Comparison of ENCODE assay signal across 30 cellular contexts in the genomic region with DNA sequence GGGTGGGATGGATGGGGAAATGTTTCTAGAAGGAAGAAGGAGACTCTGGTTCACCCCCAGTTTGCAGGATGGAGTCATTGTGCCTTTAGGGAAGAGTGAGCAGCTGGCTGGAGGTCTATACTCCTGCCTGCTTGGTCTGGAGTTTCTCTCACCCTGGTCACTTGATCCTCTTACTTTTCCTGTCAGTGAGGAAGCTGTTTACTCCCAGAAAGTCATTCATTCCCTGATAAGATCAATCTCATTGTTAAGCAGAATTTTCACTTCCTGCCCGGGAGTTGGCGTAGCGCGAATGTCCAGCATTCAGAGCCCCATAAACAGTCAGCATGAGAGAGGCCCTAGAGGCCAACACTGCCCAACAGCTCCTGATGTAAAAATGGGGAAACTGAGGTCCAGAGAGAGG.
DNase-seq lines count a peak whose midpoint lies in the region; FAIRE-seq and TF ChIP-seq lines count a peak whose summit lies in the region.
"Had no signal": no experiment of that assay in that cellular context is flagged by ENCODE, and none has a peak within 500 bp of the region (broad histone marks: within the 10 kb centered on the region; RNA-seq: fewer than 3 reads in every experiment).

No MANE protein-coding gene starts in this region.

- WGBS in H1 (ENCODE audit: extremely low coverage in 1 of 2, insufficient coverage in 1 of 2, insufficient read length in 1 of 2, insufficient replicate concordance in 2 of 2, low coverage in 1 of 2, low lambda C conversion rate in 2 of 2, missing lambda C conversion rate in 1 of 2), 2 experiments: 70% methylated on average over 4 of the region's 4 CpGs; no CpG with 5 or more reads in 1 of the 2 experiments
- no CpG with 5 or more reads among the region's 4 CpGs for WGBS in neuronal stem cell (ENCODE audit: extremely low coverage in 2 of 2, insufficient read length in 2 of 2, insufficient replicate concordance in 1 of 2), 2 donors

- no peaks in the 10 kb centered on the region for H3K79me2 ChIP-seq in H1 (ENCODE audit: control insufficient read depth in 1 of 2, insufficient read depth in 2 of 2, low read length in 2 of 2)
- no peaks in the 10 kb centered on the region for H3K79me2 ChIP-seq in Karpas-422 (ENCODE audit: low read length)
- H3K79me2 ChIP-seq: parathyroid adenoma had no signal

- peak overlapping the region; percentile 75; the same call in 1 of the 2 replicates for H2BK15ac ChIP-seq in H1 (ENCODE audit: low read length)
- H2BK15ac ChIP-seq in neuronal stem cell (ENCODE audit: low read length): no peak overlapping the region

- H3K4me3 ChIP-seq in H1 (ENCODE audit: extremely low read depth in 1 of 4, insufficient read depth in 2 of 4, low read depth in 3 of 4, low read length in 4 of 4): no peak overlapping the region
- no peak overlapping the region for H3K4me3 ChIP-seq in neuronal stem cell (ENCODE audit: low read length in 2 of 2)
- no peak overlapping the region for H3K4me3 ChIP-seq in Karpas-422 (ENCODE audit: low read length)
- H3K4me3 ChIP-seq: BLaER1, gastroesophageal sphincter, Peyer's patch, stomach, transverse colon had no signal

- H3K36me3 ChIP-seq in H1 (ENCODE audit: control insufficient read depth in 2 of 4, insufficient read depth in 4 of 4, low read length in 3 of 4) (no peaks in the 10 kb centered on the region), neuronal stem cell (replicated peaks in 1 of 2; ENCODE audit: control insufficient read depth in 2 of 2, insufficient read depth in 2 of 2, low read length in 2 of 2) (no peaks in the 10 kb centered on the region), Karpas-422 (ENCODE audit: insufficient read depth, low read length) (no peaks in the 10 kb centered on the region)
- H3K36me3 ChIP-seq: BLaER1, gastroesophageal sphincter, Peyer's patch, stomach, transverse colon had no signal

- no peaks in the 10 kb centered on the region; a peak in 1 of 7 replicates for H3K27me3 ChIP-seq in H1 (replicated peaks in 1 of 4; ENCODE audit: control insufficient read depth in 3 of 4, extremely low read depth in 1 of 4, insufficient read depth in 3 of 4, low read length in 3 of 4)
- H3K27me3 ChIP-seq in neuronal stem cell (ENCODE audit: control insufficient read depth in 3 of 3, insufficient read depth in 3 of 3, low read depth in 1 of 3, low read length in 3 of 3): peaks cover 0 to 10% (median 0%) of the 10 kb centered on the region in 3 experiments
- H3K27me3 ChIP-seq in Karpas-422 (ENCODE audit: low read length): no peaks in the 10 kb centered on the region
- H3K27me3 ChIP-seq: BLaER1, gastroesophageal sphincter, Peyer's patch, stomach, transverse colon had no signal

- H3K9ac ChIP-seq in H1 (replicated peaks in 1 of 4; ENCODE audit: extremely low read depth in 1 of 4, low read depth in 3 of 4, low read length in 3 of 4) (no peak overlapping the region), neuronal stem cell (ENCODE audit: low read depth, low read length, poor library complexity) (no peak overlapping the region), Karpas-422 (ENCODE audit: low read length) (no peak overlapping the region)
- H3K9ac ChIP-seq: BLaER1, parathyroid adenoma had no signal

- FAIRE-seq in H1 (lab: Jason Lieb, UNC): no peak
- FAIRE-seq: G401.6, HepG2 had no signal

- H4K20me1 ChIP-seq in H1 (replicated peaks in 1 of 2; ENCODE audit: control insufficient read depth in 1 of 2, insufficient read depth in 2 of 2, low read length in 2 of 2) (no peaks in the 10 kb centered on the region), Karpas-422 (ENCODE audit: insufficient read depth, low read depth, low read length) (no peaks in the 10 kb centered on the region)
- H4K20me1 ChIP-seq: BLaER1 had no signal

- H2AK5ac ChIP-seq in H1 (ENCODE audit: low read depth, low read length) (no peak overlapping the region), neuronal stem cell (ENCODE audit: low read depth, low read length) (peak overlapping the region; percentile 53)

- no peak overlapping the region for H4K91ac ChIP-seq in H1 (replicated peaks; ENCODE audit: insufficient read length, low read length)
- H4K91ac ChIP-seq in neuronal stem cell (ENCODE audit: low read depth, low read length, poor library complexity): no peak overlapping the region

- H4K5ac ChIP-seq in H1 (ENCODE audit: insufficient read length, low read depth, low read length): no peak overlapping the region

- no peak overlapping the region for H3K14ac ChIP-seq in H1 (ENCODE audit: insufficient read length)
- H3K14ac ChIP-seq in neuronal stem cell (ENCODE audit: low read length): no peak overlapping the region

- H3K4me1 ChIP-seq in H1 (replicated peaks in 1 of 4; ENCODE audit: control insufficient read depth in 3 of 4, insufficient read depth in 4 of 4, low read length in 3 of 4) (peaks cover 0 to 4% (median 2%) of the 10 kb centered on the region in 4 experiments; a peak in 4 of 7 replicates), neuronal stem cell (ENCODE audit: control insufficient read depth in 2 of 2, insufficient read depth in 1 of 2, low read depth in 1 of 2, low read length in 2 of 2) (peaks cover 0 to 5% of the 10 kb centered on the region in 2 donors), Karpas-422 (ENCODE audit: low read length) (no peaks in the 10 kb centered on the region)
- H3K4me1 ChIP-seq: Peyer's patch had no signal

- H4K8ac ChIP-seq in H1 (ENCODE audit: extremely low read depth, insufficient read depth, low read length) (no peak overlapping the region), neuronal stem cell (ENCODE audit: low read depth, low read length) (no peak overlapping the region)

- H3K23me2 ChIP-seq in H1 (ENCODE audit: low read depth, low read length): no peaks in the 10 kb centered on the region; the same call in 1 of the 2 replicates

- TF ChIP-seq RAD21 in H1 (IDR thresholded peaks at IDR 0.05 in 1 of 2, conservative IDR thresholded peaks at IDR 0.05 in 1 of 2; ENCODE audit: low read depth in 2 of 2, low read length in 2 of 2): no peak

- DNase-seq in M059J (ENCODE audit: low read depth) (peak; percentile 73), H1 (ENCODE audit: low read depth in 1 of 2, low spot score in 2 of 2) (no peak), neuronal stem cell (ENCODE audit: low spot score) (no peak), substantia nigra (lab: John Stamatoyannopoulos, UW) (no peak), Karpas-422 (no peak), NCI-H128 (lab: John Stamatoyannopoulos, UW; ENCODE audit: unreplicated experiment) (no peak), HUDEP-2 (lab: John Stamatoyannopoulos, UW; ENCODE audit: unreplicated experiment in 76 of 76) (no peak)
- DNase-seq: activated CD4-positive, alpha-beta T cell treated with anti-CD3 and anti-CD28 coated beads for 36 hours; activated CD8-positive, alpha-beta memory T cell treated with anti-CD3 and anti-CD28 coated beads, Interleukin-2, amount 50 U/mL, for 48 hours; activated CD8-positive, alpha-beta T cell treated with anti-CD3 and anti-CD28 coated beads for 36 hours; activated naive CD4-positive, alpha-beta T cell treated with anti-CD3 and anti-CD28 coated beads, Interleukin-2, amount 10 ng/mL, durations not matched to agents 7 days and 5 days; COR-L47; DMS53; hippocampal formation; Kasumi-1; NCI-H146; NCI-H69; Peyer's patch; right cardiac atrium; SHP77 treated with DMSO at 0.1 percent for 48 hours; stimulated activated CD8-positive, alpha-beta memory T cell treated with anti-CD3 and anti-CD28 coated beads, Interleukin-4, amount 100 ng/mL, for 48 hours; stomach; T1000; transverse colon had no signal

- POLR2A ChIA-PET in H1 (lab: Charles Lee; ENCODE audit: partially characterized antibody): no interaction called here

- no peak for TF ChIP-seq EP300 in H1 (IDR thresholded peaks at IDR 0.05; ENCODE audit: borderline replicate concordance in 1 of 2, low read depth in 2 of 2, low read length in 2 of 2)

- no peak overlapping the region for H2BK20ac ChIP-seq in H1 (ENCODE audit: low read length)

- H2BK120ac ChIP-seq in H1 (replicated peaks; ENCODE audit: low read depth, low read length) (no peak overlapping the region), neuronal stem cell (ENCODE audit: low read depth, low read length) (no peak overlapping the region)

- TF ChIP-seq CTCF in H1 (IDR thresholded peaks at IDR 0.05; ENCODE audit: control extremely low read depth in 1 of 3, insufficient read depth in 1 of 3, low read depth in 1 of 3, low read length in 3 of 3): no peak

- H3K23ac ChIP-seq in H1 (ENCODE audit: insufficient read length): no peak overlapping the region
- H3K23ac ChIP-seq in neuronal stem cell (ENCODE audit: low read depth, low read length, poor library complexity): no peak overlapping the region

- CTCF ChIA-PET in H1 (lab: Charles Lee; ENCODE audit: partially characterized antibody): interaction anchor here (1.3 to 4.0 kb wide), 2 partner anchors 12 to 22 kb away, joined by 4 to 21 read pairs; no protein-coding TSS in a partner anchor

- H3K79me1 ChIP-seq in H1 (ENCODE audit: low read depth, low read length) (no peaks in the 10 kb centered on the region), neuronal stem cell (ENCODE audit: low read depth, low read length) (no peaks in the 10 kb centered on the region)

- H3K18ac ChIP-seq in H1 (ENCODE audit: extremely low read depth, low read length) (no peak overlapping the region), neuronal stem cell (ENCODE audit: low read length) (no peak overlapping the region)

- H2AFZ ChIP-seq in H1 (ENCODE audit: low read length) (no peak overlapping the region), neuronal stem cell (ENCODE audit: low read length) (no peak overlapping the region), Karpas-422 (ENCODE audit: low read length) (no peak overlapping the region)
- H2AFZ ChIP-seq: parathyroid adenoma had no signal

- H3K9me3 ChIP-seq in H1 (ENCODE audit: insufficient read depth in 2 of 2, low read depth in 1 of 2, low read length in 1 of 2): no peaks in the 10 kb centered on the region
- H3K9me3 ChIP-seq in neuronal stem cell (replicated peaks in 1 of 2; ENCODE audit: control insufficient read depth in 2 of 2, insufficient read depth in 1 of 2, low read depth in 1 of 2, low read length in 2 of 2): peaks cover 3 to 9% of the 10 kb centered on the region in 2 donors
- H3K9me3 ChIP-seq in Karpas-422 (ENCODE audit: low read length): peaks cover 10% of the 10 kb centered on the region

- no peak overlapping the region for H3K56ac ChIP-seq in H1 (replicated peaks; ENCODE audit: insufficient read length, low read depth, low read length)

- H3K9me2 ChIP-seq in Karpas-422 (replicated peaks; ENCODE audit: insufficient read depth, low read length): no peaks in the 10 kb centered on the region

- TF ChIP-seq POLR2A in H1 (IDR thresholded peaks at IDR 0.05; ENCODE audit: control extremely low read depth in 1 of 2, low read depth in 2 of 2, low read length in 2 of 2): no peak

- no peak overlapping the region for H3K27ac ChIP-seq in H1 (ENCODE audit: low read depth, low read length)
- no peak overlapping the region for H3K27ac ChIP-seq in neuronal stem cell (replicated peaks; ENCODE audit: low read length)
- peak overlapping the region; percentile 48 for H3K27ac ChIP-seq in substantia nigra (ENCODE audit: low read depth, low read length, poor library complexity, severe bottlenecking)
- no peak overlapping the region for H3K27ac ChIP-seq in Karpas-422 (ENCODE audit: low read length)
- H3K27ac ChIP-seq: BLaER1, gastroesophageal sphincter, parathyroid adenoma, Peyer's patch, transverse colon, VCaP had no signal

- H2BK12ac ChIP-seq in H1 (ENCODE audit: low read depth, low read length) (no peak overlapping the region), neuronal stem cell (ENCODE audit: low read length) (peak overlapping the region; percentile 25)

- H2BK5ac ChIP-seq in H1 (ENCODE audit: low read depth, low read length) (no peak overlapping the region), neuronal stem cell (ENCODE audit: low read length) (no peak overlapping the region)

- no peak overlapping the region for H3K4me2 ChIP-seq in H1 (ENCODE audit: insufficient read depth in 1 of 2, low read depth in 2 of 2, low read length in 2 of 2)
- H3K4me2 ChIP-seq in neuronal stem cell (ENCODE audit: insufficient read depth, low read length, poor library complexity, severe bottlenecking): no peak overlapping the region
- no peak overlapping the region for H3K4me2 ChIP-seq in Karpas-422 (ENCODE audit: low read depth, low read length, poor library complexity, severe bottlenecking)
- H3K4me2 ChIP-seq: BLaER1 had no signal

- H3K4ac ChIP-seq in H1 (replicated peaks; ENCODE audit: insufficient read length, low read depth, low read length) (no peak overlapping the region), neuronal stem cell (ENCODE audit: low read length) (no peak overlapping the region)
